Comparison of ENCODE assay signal across 9 cellular contexts in the genomic region with DNA sequence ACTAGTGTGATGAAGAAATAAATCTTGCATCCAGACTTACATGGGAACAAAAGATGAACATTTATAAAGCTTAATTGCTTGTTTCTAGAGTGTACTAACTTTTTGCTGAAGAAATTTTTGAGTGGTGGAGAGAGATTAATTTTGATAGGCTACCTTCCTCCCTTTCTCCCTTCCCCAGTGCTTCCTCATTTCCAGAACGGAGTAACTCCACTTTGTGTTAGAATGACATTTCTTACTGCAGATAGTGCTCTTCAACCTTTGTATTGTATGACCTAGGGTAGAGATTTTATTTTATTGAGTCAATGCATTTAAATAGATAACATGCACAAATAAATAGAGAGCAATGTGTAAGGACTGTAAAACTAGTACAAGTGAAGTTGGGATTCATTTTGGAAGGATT. TPM values are rescaled to one million over a fixed set of nuclear protein-coding genes. Genes with fewer than 3 reads are reported as not detected.
A peak's percentile ranks its signal among the peaks of the same experiment; 100 is the strongest.
DNase-seq lines count a peak whose midpoint lies in the region; ATAC-seq, FAIRE-seq and TF ChIP-seq lines count a peak whose summit lies in the region.
"Had no signal": no experiment of that assay in that cellular context is flagged by ENCODE, and none has a peak within 500 bp of the region (broad histone marks: within the 10 kb centered on the region; RNA-seq: fewer than 3 reads in every experiment).

No MANE protein-coding gene starts in this region.

- H3K27me3 ChIP-seq in Panc1 (ENCODE audit: control insufficient read depth, insufficient read depth, low read length), result no peaks in the 10 kb centered on the region
- no peaks in the 10 kb centered on the region for H3K27me3 ChIP-seq in esophagus muscularis mucosa
- H3K27me3 ChIP-seq in skeletal muscle satellite cell (ENCODE audit: control insufficient read depth, insufficient read depth, low read length), result no peaks in the 10 kb centered on the region

- WGBS in esophagus muscularis mucosa, result 50% methylated on average over 1 of the region's 1 CpG

- peak overlapping the region; percentile 91 for H3K9ac ChIP-seq in skeletal muscle satellite cell (ENCODE audit: low read depth, low read length)

- intact Hi-C loops in Panc1 (cut with micrococcal nuclease; ENCODE audit: unreplicated experiment) (loop anchor here (10.0 kb wide), 1 partner anchor 414 kb away; no protein-coding TSS in a partner anchor), esophagus muscularis mucosa (cut with DNase I) (loop anchor here (10.0 kb wide), 1 partner anchor 424 kb away; no protein-coding TSS in a partner anchor)

- CTCF ChIA-PET in Panc1 (lab: Charles Lee), result no interaction called here

- H3K36me3 ChIP-seq in Panc1 (ENCODE audit: control insufficient read depth, insufficient read depth, low read length), result no peaks in the 10 kb centered on the region; the same call in 1 of the 2 replicates
- H3K36me3 ChIP-seq in esophagus muscularis mucosa, result no peaks in the 10 kb centered on the region
- H3K36me3 ChIP-seq in skeletal muscle satellite cell (ENCODE audit: insufficient read depth, low read length), result no peaks in the 10 kb centered on the region

- ATAC-seq in Panc1 (no peak), HG03039 (IDR thresholded peaks at IDR 0.05; ENCODE audit: unreplicated experiment) (no peak), GM19467 (IDR thresholded peaks at IDR 0.05; ENCODE audit: unreplicated experiment) (no peak)

- TF ChIP-seq CTCF in Panc1 (IDR thresholded peaks at IDR 0.05), result no peak
- no peak for TF ChIP-seq CTCF in esophagus muscularis mucosa (IDR thresholded peaks at IDR 0.05)

- H3K4me2 ChIP-seq in skeletal muscle satellite cell (ENCODE audit: low read length), result peak overlapping the region; percentile 98

- H3K9me3 ChIP-seq in Panc1 (ENCODE audit: control insufficient read depth, insufficient read depth, low read depth, low read length) (no peaks in the 10 kb centered on the region), esophagus muscularis mucosa (no peaks in the 10 kb centered on the region), skeletal muscle satellite cell (replicated peaks; ENCODE audit: low read length) (no peaks in the 10 kb centered on the region)

- peak overlapping the region; percentile 95 for H3K27ac ChIP-seq in Panc1 (ENCODE audit: low read length)
- peak overlapping the region; percentile 99 to 100 (median 100) for H3K27ac ChIP-seq in esophagus muscularis mucosa (replicated peaks in 1 of 4)

- POLR2A ChIA-PET in Panc1 (lab: Charles Lee), result interaction anchor here (0.7 kb wide), 1 partner anchor 15 kb away, joined by 16 read pairs; no protein-coding TSS in a partner anchor

- H3K4me1 ChIP-seq in Panc1 (ENCODE audit: control insufficient read depth, insufficient read depth, low read length), result peaks cover 11% of the 10 kb centered on the region; the same call in 1 of the 2 replicates
- peaks cover 26 to 28% (median 27%) of the 10 kb centered on the region in 4 donors for H3K4me1 ChIP-seq in esophagus muscularis mucosa
- peaks cover 12% of the 10 kb centered on the region for H3K4me1 ChIP-seq in skeletal muscle satellite cell (ENCODE audit: control insufficient read depth, insufficient read depth, low read length)

- TSS peak; percentile 75 for BruUV-seq in Panc1 (replicated peaks; lab: Mats Ljungman, UMichigan)

- peak; percentile 45 for DNase-seq in NCI-H2107 treated with DMSO at 0.1 percent for 48 hours (lab: John Stamatoyannopoulos, UW; ENCODE audit: unreplicated experiment)
- DNase-seq in NCI-H2107 (lab: John Stamatoyannopoulos, UW), result no peak
- DNase-seq in Panc1 (ENCODE audit: low read depth, low spot score), result no peak
- DNase-seq in esophagus muscularis mucosa (ENCODE audit: extremely low spot score), result no peak
- no peak for DNase-seq in HTR-8/SVneo (ENCODE audit: insufficient read length, low spot score)

- in situ Hi-C loops in Panc1 (cut with HindIII; ENCODE audit: low pct_unique_long_range_greater_than_20kb, low sequenced_read_pairs), result no loop called here

- TF ChIP-seq EP300 in esophagus muscularis mucosa (IDR thresholded peaks at IDR 0.05), result no peak

- no peak for FAIRE-seq in HTR-8/SVneo (lab: Jason Lieb, UNC)
- FAIRE-seq: A204.1 had no signal

- peak overlapping the region; percentile 78 to 83 for H3K4me3 ChIP-seq in Panc1 (ENCODE audit: low read depth in 2 of 2, low read length in 2 of 2)
- peak overlapping the region; percentile 83 to 95 (median 93) for H3K4me3 ChIP-seq in esophagus muscularis mucosa
- H3K4me3 ChIP-seq in skeletal muscle satellite cell (ENCODE audit: low read length), result peak overlapping the region; percentile 98

- no peak for TF ChIP-seq POLR2A in esophagus muscularis mucosa (IDR thresholded peaks at IDR 0.05; ENCODE audit: low read depth)

RNA-seq across cellular contexts. Expression of a gene that starts 1.9 kb away (rescaled TPM):
- total RNA-seq in Panc1 (2021; ENCODE audit: unreplicated experiment), result 201 TPM
- polyA plus RNA-seq in Panc1 (2012; ENCODE audit: insufficient read length), result 138 TPM
- 10 to 100 TPM; 32.5 to 61.0 (median 41.7) TPM for total RNA-seq in esophagus muscularis mucosa
- total RNA-seq in skeletal muscle satellite cell (2012; rRNA removed), result 42.6 and 63.6 TPM in 2 replicates
